In genomic region chr9:34620061-34620994, GRCh38 we compare ENCODE assay signal across 8 cellular contexts. TPM values are rescaled to one million over a fixed set of nuclear protein-coding genes. Genes with fewer than 3 reads are reported as not detected.
A peak's percentile ranks its signal among the peaks of the same experiment; 100 is the strongest.
DNase-seq lines count a peak whose midpoint lies in the region; ATAC-seq and TF ChIP-seq lines count a peak whose summit lies in the region.

Gene DCTN3, minus strand, starts transcription at chr9:34620495. Its CDS starts 31 bp downstream, at chr9:34620464.

- TF ChIP-seq CTCF in omental fat pad (IDR thresholded peaks at IDR 0.05) = no peak
- no peak for TF ChIP-seq CTCF in testis (IDR thresholded peaks at IDR 0.05)

- no peaks in the 10 kb centered on the region for H3K27me3 ChIP-seq in testis

- H3K4me3 Mint-ChIP-seq in activated naive CD4-positive, alpha-beta T cell treated with anti-CD3 and anti-CD28 coated beads, Interleukin-2, amount 10 ng/mL, durations not matched to agents 7 days and 5 days = peak within 1 kb of the TSS; percentile 85

- ATAC-seq in omental fat pad (ENCODE audit: low FRiP score) = peak; percentile 93

- H3K36me3 ChIP-seq in SK-N-MC (ENCODE audit: insufficient read depth, low read length) (peaks cover 6% of the 10 kb centered on the region; the same call in 1 of the 2 replicates), testis (ENCODE audit: low read depth, missing control alignments) (no peaks in the 10 kb centered on the region)

- peak within 1 kb of the TSS; percentile 92 for H3K4me3 ChIP-seq in SK-N-MC
- peak within 1 kb of the TSS; percentile 68 to 78 for H3K4me3 ChIP-seq in testis

- POLR2A ChIA-PET in HEK293T (lab: Yijun Ruan, JAX) = interaction anchor here (0.8 to 2.0 kb wide), 5 partner anchors 9 to 74 kb away, joined by 3 to 19 read pairs (median 3); partner anchors contain the start of genes ARID3C, GALT and SIGMAR1

- CTCF ChIA-PET in HEK293T (lab: Yijun Ruan, JAX) = interaction anchor here (0.6 to 1.5 kb wide), 3 partner anchors 14 to 573 kb away, joined by 4 to 5 read pairs (median 5); no protein-coding TSS in a partner anchor
- CTCF ChIA-PET in activated naive CD4-positive, alpha-beta T cell treated with anti-CD3 and anti-CD28 coated beads, Interleukin-2, amount 10 ng/mL, durations not matched to agents 7 days and 5 days (lab: Charles Lee) = interaction anchor here (0.8 to 4.1 kb wide), 9 partner anchors 11 to 119 kb away, joined by 3 to 40 read pairs (median 4); partner anchors contain the start of genes GALT and SIGMAR1

- H3K9ac ChIP-seq in SK-N-MC (ENCODE audit: insufficient read length) = peak within 1 kb of the TSS; percentile 77

- peak; percentile 97 for DNase-seq in GM03348 (ENCODE audit: low spot score)
- DNase-seq in HEK293T (ENCODE audit: extremely low spot score) = peak; percentile 97
- DNase-seq in MV-4-11 (lab: John Stamatoyannopoulos, UW) = peak; percentile 96
- peak; percentile 77 for DNase-seq in SK-N-MC (ENCODE audit: low read depth, low spot score)
- peak; percentile 97 for DNase-seq in activated naive CD4-positive, alpha-beta T cell treated with anti-CD3 and anti-CD28 coated beads, Interleukin-2, amount 10 ng/mL, durations not matched to agents 7 days and 5 days
- DNase-seq in glomerular endothelial cell (ENCODE audit: extremely low read depth, low read depth, low spot score) = peak; percentile 67
- DNase-seq in omental fat pad (ENCODE audit: low spot score) = peak; percentile 88
- DNase-seq in testis = peak; percentile 99

- intact Hi-C loops in testis (cut with DNase I; ENCODE audit: low total_unique reads) = no loop called here

- peaks cover 32% of the 10 kb centered on the region for H3K4me1 Mint-ChIP-seq in activated naive CD4-positive, alpha-beta T cell treated with anti-CD3 and anti-CD28 coated beads, Interleukin-2, amount 10 ng/mL, durations not matched to agents 7 days and 5 days

- 3 to 4% methylated on average over 32 to 43 of the region's 43 CpGs for WGBS in testis, 2 donors

- peaks cover 19% of the 10 kb centered on the region for H3K4me1 ChIP-seq in testis

- H3K9me3 Mint-ChIP-seq in activated naive CD4-positive, alpha-beta T cell treated with anti-CD3 and anti-CD28 coated beads, Interleukin-2, amount 10 ng/mL, durations not matched to agents 7 days and 5 days = no peaks in the 10 kb centered on the region

- no peak within 1 kb of the TSS for H3K27ac ChIP-seq in SK-N-MC
- no peak within 1 kb of the TSS for H3K27ac ChIP-seq in testis

- no peak for TF ChIP-seq POLR2A in testis (IDR thresholded peaks at IDR 0.05)

- H3K9me3 ChIP-seq in SK-N-MC (ENCODE audit: low read depth, low read length) (no peaks in the 10 kb centered on the region), testis (no peaks in the 10 kb centered on the region)

- H3K27me3 Mint-ChIP-seq in activated naive CD4-positive, alpha-beta T cell treated with anti-CD3 and anti-CD28 coated beads, Interleukin-2, amount 10 ng/mL, durations not matched to agents 7 days and 5 days = peaks cover 48% of the 10 kb centered on the region

- peaks cover 17% of the 10 kb centered on the region for H3K36me3 Mint-ChIP-seq in activated naive CD4-positive, alpha-beta T cell treated with anti-CD3 and anti-CD28 coated beads, Interleukin-2, amount 10 ng/mL, durations not matched to agents 7 days and 5 days

- H3K27ac Mint-ChIP-seq in activated naive CD4-positive, alpha-beta T cell treated with anti-CD3 and anti-CD28 coated beads, Interleukin-2, amount 10 ng/mL, durations not matched to agents 7 days and 5 days = peak within 1 kb of the TSS; percentile 76

TF ChIP-seq in HEK293T, 16 proteins besides CTCF, POLR2A, EP300 and RAD21:
- TF ChIP-seq PKNOX1 (IDR thresholded peaks at IDR 0.05) (peak; percentile 96), HDGF (IDR thresholded peaks at IDR 0.05; ENCODE audit: borderline replicate concordance) (no peak), ELF4 (IDR thresholded peaks at IDR 0.05) (peak; percentile 28; the same call in 1 of the 2 replicates)
TF ChIP-seq in HEK293T: peak in this region for 2.

RNA-seq across cellular contexts. Expression of gene DCTN3, which starts in this region (rescaled TPM):
- 97.1 and 138 TPM in 2 replicates for total RNA-seq in glomerular endothelial cell
- total RNA-seq in omental fat pad = 10 to 100 TPM; 46.5 to 93.8 (median 75.0) TPM
- 10 to 100 TPM; 55.1 to 78.5 TPM for total RNA-seq in testis
- 82.9 TPM for polyA plus RNA-seq in testis (ENCODE audit: insufficient read depth, low read depth, low replicate concordance)
